ENCODE assay signal across 31 cellular contexts in genomic region chr14:30153662-30154061, GRCh38.
"Had no signal": no experiment of that assay in that cellular context is flagged by ENCODE, and none has a peak within 500 bp of the region (broad histone marks: within the 10 kb centered on the region; RNA-seq: fewer than 3 reads in every experiment).

No MANE protein-coding gene starts in this region.

- H3K9me3 Mint-ChIP-seq: nephron progenitor cell had no signal

- H3K36me3 ChIP-seq: esophagus squamous epithelium, heart right ventricle, left lung, lower lobe of right lung, pancreas, prostate gland, sigmoid colon, stomach, thyroid gland, upper lobe of right lung had no signal

- H3K4me1 Mint-ChIP-seq: activated B cell treated with CpG ODN at 0.5 μM for 24 hours; nephron progenitor cell; stimulated activated naive B cell treated with anti-CD40 and anti-IgM and Interleukin-4, amounts not matched to agents 10 μg/mL and 1 μg/mL and 100 μg/mL, for 72 hours had no signal

- H3K9me3 ChIP-seq: body of pancreas, esophagus squamous epithelium, lower lobe of right lung, pancreas, prostate gland, upper lobe of right lung had no signal

- ATAC-seq: activated CD8-positive, alpha-beta T cell treated with anti-CD3 and anti-CD28 coated beads for 36 hours; activated naive CD4-positive, alpha-beta T cell treated with anti-CD3 and anti-CD28 coated beads, Interleukin-2, amount 50 U/mL, for 72 hours; activated T-cell treated with anti-CD3 and anti-CD28 coated beads, Interleukin-2, amount 50 U/mL, for 4 hours; body of pancreas; heart right ventricle; left lung; lower lobe of right lung; pancreas; stimulated activated naive B cell treated with anti-CD40 and anti-IgM and Interleukin-4, amounts not matched to agents 10 μg/mL and 1 μg/mL and 100 μg/mL, for 72 hours; upper lobe of right lung had no signal

- H3K27ac ChIP-seq: body of pancreas, epithelial cell of prostate, esophagus squamous epithelium, heart right ventricle, left lung, lower lobe of right lung, pancreas, prostate gland, sigmoid colon, stomach, thyroid gland, upper lobe of right lung had no signal

- H3K36me3 Mint-ChIP-seq: activated naive CD4-positive, alpha-beta T cell treated with anti-CD3 and anti-CD28 coated beads, Interleukin-2, amount 50 U/mL, for 72 hours; stimulated activated naive B cell treated with anti-CD40 and anti-IgM and Interleukin-4, amounts not matched to agents 10 μg/mL and 1 μg/mL and 100 μg/mL, for 72 hours had no signal

- H3K27me3 ChIP-seq: body of pancreas, esophagus squamous epithelium, heart right ventricle, left lung, pancreas, sigmoid colon, stomach, thyroid gland, upper lobe of right lung had no signal

- DNase-seq: activated B cell treated with CpG ODN at 0.5 μM for 24 hours; activated CD4-positive, alpha-beta T cell treated with anti-CD3 and anti-CD28 coated beads, Interleukin-2, amount 50 U/mL, for 1 hour; activated CD8-positive, alpha-beta T cell treated with anti-CD3 and anti-CD28 coated beads for 36 hours; activated naive CD4-positive, alpha-beta T cell; activated T-cell treated with anti-CD3 and anti-CD28 coated beads, Interleukin-2, amount 50 U/mL, for 4 hours; aorta; body of pancreas; dermis blood vessel endothelial cell; effector CD8-positive, alpha-beta T cell; esophagus squamous epithelium; foreskin melanocyte; heart right ventricle; left lung; lower lobe of right lung; mesenchymal stem cell; nephron progenitor cell; pancreas; retina; sigmoid colon; stimulated activated CD4-positive, alpha-beta T cell treated with anti-CD3 and anti-CD28 coated beads, Interleukin-15, amount 100 ng/mL, for 24 hours; stimulated activated CD4-positive, alpha-beta T cell treated with anti-CD3 and anti-CD28 coated beads, Interleukin-2, amount 100 ng/mL, for 24 hours; stimulated activated naive B cell treated with anti-CD40 and anti-IgM and Interleukin-4, amounts not matched to agents 10 μg/mL and 1 μg/mL and 100 μg/mL, for 72 hours; stomach; T-helper 1 cell; thyroid gland; upper lobe of right lung had no signal

- H3K4me1 ChIP-seq: body of pancreas, esophagus squamous epithelium, heart right ventricle, left lung, lower lobe of right lung, pancreas, prostate gland, sigmoid colon, stomach, thyroid gland, upper lobe of right lung had no signal

- H3K27me3 Mint-ChIP-seq: activated B cell treated with CpG ODN at 0.5 μM for 24 hours; activated CD8-positive, alpha-beta T cell treated with anti-CD3 and anti-CD28 coated beads for 36 hours; stimulated activated naive B cell treated with anti-CD40 and anti-IgM and Interleukin-4, amounts not matched to agents 10 μg/mL and 1 μg/mL and 100 μg/mL, for 72 hours had no signal

- H3K4me3 Mint-ChIP-seq: activated B cell treated with CpG ODN at 0.5 μM for 24 hours; activated CD8-positive, alpha-beta T cell treated with anti-CD3 and anti-CD28 coated beads for 36 hours; activated T-cell treated with anti-CD3 and anti-CD28 coated beads, Interleukin-2, amount 50 U/mL, for 4 hours; nephron progenitor cell; stimulated activated naive B cell treated with anti-CD40 and anti-IgM and Interleukin-4, amounts not matched to agents 10 μg/mL and 1 μg/mL and 100 μg/mL, for 72 hours; T-helper 2 cell treated with Interferon-gamma antibody and Interleukin-4, amounts not matched to agents 5 μg/mL and 100 μg/mL, for 36 hours had no signal

- H3K27ac Mint-ChIP-seq: activated B cell treated with CpG ODN at 0.5 μM for 24 hours; activated CD8-positive, alpha-beta T cell treated with anti-CD3 and anti-CD28 coated beads for 36 hours; activated naive CD4-positive, alpha-beta T cell treated with anti-CD3 and anti-CD28 coated beads, Interleukin-2, amount 50 U/mL, for 72 hours; activated T-helper 2 cell treated with anti-CD3 and anti-CD28 coated beads, Interferon-gamma antibody, Interleukin-2, Interleukin-4, amounts not matched to agents 10 μg/mL and 5 μg/mL and 100 μg/mL, durations not matched to agents 14 hours and 24 hours and 36 hours; nephron progenitor cell; stimulated activated naive B cell treated with anti-CD40 and anti-IgM and Interleukin-4, amounts not matched to agents 10 μg/mL and 1 μg/mL and 100 μg/mL, for 72 hours; T-helper 2 cell treated with Interferon-gamma antibody and Interleukin-4, amounts not matched to agents 5 μg/mL and 100 μg/mL, for 36 hours had no signal

- H3K4me3 ChIP-seq: body of pancreas, esophagus squamous epithelium, heart right ventricle, left lung, lower lobe of right lung, pancreas, prostate gland, sigmoid colon, stomach, thyroid gland, upper lobe of right lung had no signal
